Comparison of ENCODE assay signal across 18 cellular contexts in genomic region chr5:173568128-173568527, GRCh38. TPM values are rescaled to one million over a fixed set of nuclear protein-coding genes. Genes with fewer than 3 reads are reported as not detected.
A peak's percentile ranks its signal among the peaks of the same experiment; 100 is the strongest.
DNase-seq lines count a peak whose midpoint lies in the region; ATAC-seq, FAIRE-seq and TF ChIP-seq lines count a peak whose summit lies in the region.
"Had no signal": no experiment of that assay in that cellular context is flagged by ENCODE, and none has a peak within 500 bp of the region (broad histone marks: within the 10 kb centered on the region; RNA-seq: fewer than 3 reads in every experiment).

No MANE protein-coding gene starts in this region.

- no peak overlapping the region for H3K4me3 ChIP-seq in HepG2 (replicated peaks in 1 of 3; ENCODE audit: insufficient read depth in 1 of 3, low read depth in 2 of 3, low read length in 3 of 3)
- no peak overlapping the region for H3K4me3 ChIP-seq in right lobe of liver
- H3K4me3 ChIP-seq in epithelial cell of esophagus (ENCODE audit: low read length) = no peak overlapping the region
- H3K4me3 ChIP-seq in OCI-LY7 (ENCODE audit: low read depth, low read length, poor library complexity, severe bottlenecking) = no peak overlapping the region
- H3K4me3 ChIP-seq: GM23248, HAP-1 had no signal

- peaks cover 55% of the 10 kb centered on the region for H3K27me3 Mint-ChIP-seq in stimulated activated memory B cell treated with anti-CD40 and anti-IgM and Interleukin-4, amounts not matched to agents 10 μg/mL and 1 μg/mL and 100 μg/mL, for 72 hours

- H2AFZ ChIP-seq in HepG2 (ENCODE audit: low read length) = no peak overlapping the region
- no peak overlapping the region for H2AFZ ChIP-seq in OCI-LY7 (ENCODE audit: low read length)
- H2AFZ ChIP-seq: GM23248 had no signal

- no peak for TF ChIP-seq POLR2A in HepG2 (IDR thresholded peaks at IDR 0.05; ENCODE audit: insufficient read depth in 1 of 2, low read depth in 2 of 2, low read length in 2 of 2)
- no peak for TF ChIP-seq POLR2A in right lobe of liver (IDR thresholded peaks at IDR 0.05)

- in situ Hi-C loops in HepG2 (cut with HindIII; ENCODE audit: extremely low pct_ligation_motif_present, low pct_unique_long_range_greater_than_20kb) = loop anchor here (25.0 kb wide), 1 partner anchor 581 kb away; the partner anchor contains the start of gene ATP6V0E1

- DNase-seq in HepG2 (ENCODE audit: low spot score) (no peak), right lobe of liver (no peak), epithelial cell of esophagus (ENCODE audit: low read depth) (peak; percentile 42), OCI-LY7 (ENCODE audit: low spot score) (no peak), amygdala (lab: John Stamatoyannopoulos, UW) (no peak)
- DNase-seq: 8988T; ACHN; BE2C; Caco-2; CD4-positive, alpha-beta T cell had no signal

- no peak overlapping the region for H3K27ac ChIP-seq in HepG2 (ENCODE audit: extremely low read length, insufficient read depth, low read length)
- H3K27ac ChIP-seq in right lobe of liver = no peak overlapping the region
- H3K27ac ChIP-seq in VCaP = peak overlapping the region; percentile 90
- no peak overlapping the region for H3K27ac ChIP-seq in OCI-LY7 (ENCODE audit: low read depth, low read length, poor library complexity, severe bottlenecking)
- H3K27ac ChIP-seq: GM23248 had no signal

- no peak overlapping the region for H3K9ac ChIP-seq in HepG2 (ENCODE audit: insufficient read depth, low read depth, low read length)
- H3K9ac ChIP-seq: GM23248 had no signal

- H3K36me3 Mint-ChIP-seq in stimulated activated memory B cell treated with anti-CD40 and anti-IgM and Interleukin-4, amounts not matched to agents 10 μg/mL and 1 μg/mL and 100 μg/mL, for 72 hours = no peaks in the 10 kb centered on the region

- H3K4me2 ChIP-seq in HepG2 (ENCODE audit: low read depth, low read length) (no peak overlapping the region), OCI-LY7 (ENCODE audit: low read length) (no peak overlapping the region)

- no peak for TF ChIP-seq CTCF in HepG2 (CRISPR knock-in tag; IDR thresholded peaks at IDR 0.05)
- TF ChIP-seq CTCF in right lobe of liver (IDR thresholded peaks at IDR 0.05) = no peak
- no peak for TF ChIP-seq CTCF in VCaP (conservative IDR thresholded peaks at IDR 0.05)
- TF ChIP-seq CTCF in epithelial cell of esophagus (IDR thresholded peaks at IDR 0.05; ENCODE audit: insufficient read depth, low read depth, low read length, missing control alignments) = no peak
- no peak for TF ChIP-seq CTCF in OCI-LY7 (conservative IDR thresholded peaks at IDR 0.05; ENCODE audit: low read length)

- no peak for TF ChIP-seq RAD21 in HepG2 (CRISPR knock-in tag; IDR thresholded peaks at IDR 0.05)

- intact Hi-C loops in HepG2 (cut with micrococcal nuclease; ENCODE audit: unreplicated experiment) = no loop called here
- intact Hi-C loops in right lobe of liver (cut with DNase I) = no loop called here
- intact Hi-C loops in OCI-LY7 (cut with micrococcal nuclease; ENCODE audit: unreplicated experiment) = no loop called here

- TF ChIP-seq EP300 in HepG2 (IDR thresholded peaks at IDR 0.05; ENCODE audit: low read depth in 2 of 2, low read length in 2 of 2) (no peak), HepG2 (CRISPR knock-in tag; IDR thresholded peaks at IDR 0.05; ENCODE audit: borderline replicate concordance) (no peak)

- H3K27me3 ChIP-seq in HepG2 (ENCODE audit: control insufficient read depth in 1 of 2, insufficient read depth in 2 of 2, low read length in 2 of 2) = peaks cover 0 to 24% of the 10 kb centered on the region in 2 experiments; a peak in 2 of 5 replicates
- no peaks in the 10 kb centered on the region for H3K27me3 ChIP-seq in right lobe of liver

- no peaks in the 10 kb centered on the region for H3K9me2 ChIP-seq in OCI-LY7 (ENCODE audit: insufficient read depth, low read length)

- ATAC-seq in HepG2 (no peak), right lobe of liver (no peak)
- ATAC-seq in stimulated activated memory B cell treated with anti-CD40 and anti-IgM and Interleukin-4, amounts not matched to agents 10 μg/mL and 1 μg/mL and 100 μg/mL, for 72 hours = no peak

- H3K4me1 ChIP-seq in HepG2 (ENCODE audit: insufficient read depth, low read length) = no peaks in the 10 kb centered on the region
- H3K4me1 ChIP-seq in right lobe of liver = no peaks in the 10 kb centered on the region
- H3K4me1 ChIP-seq in OCI-LY7 (ENCODE audit: insufficient read depth, low read length, poor library complexity, severe bottlenecking) = no peaks in the 10 kb centered on the region
- H3K4me1 ChIP-seq: BE2C, HAP-1 had no signal

- WGBS in HepG2 (ENCODE audit: low lambda C conversion rate) = 32% methylated on average over 1 of the region's 1 CpG
- WGBS in right lobe of liver (ENCODE audit: insufficient coverage, low coverage, low lambda C conversion rate, missing lambda C conversion rate) = 89% methylated on average over 1 of the region's 1 CpG

- no peak for FAIRE-seq in HepG2 (lab: Jason Lieb, UNC)
- FAIRE-seq: D721Med, G401.6, GM12892, GM18507 had no signal

- H3K36me3 ChIP-seq in HepG2 (replicated peaks in 1 of 2; ENCODE audit: control insufficient read depth in 1 of 2, insufficient read depth in 2 of 2, low read length in 2 of 2) = no peaks in the 10 kb centered on the region
- H3K36me3 ChIP-seq in right lobe of liver = no peaks in the 10 kb centered on the region
- H3K36me3 ChIP-seq in OCI-LY7 (ENCODE audit: insufficient read depth, low read length) = no peaks in the 10 kb centered on the region
- H3K36me3 ChIP-seq: BE2C, HAP-1 had no signal

- no peak overlapping the region for H3K27ac Mint-ChIP-seq in stimulated activated memory B cell treated with anti-CD40 and anti-IgM and Interleukin-4, amounts not matched to agents 10 μg/mL and 1 μg/mL and 100 μg/mL, for 72 hours
- H3K27ac Mint-ChIP-seq: CD4-positive, alpha-beta T cell had no signal

- H3K79me2 ChIP-seq in HepG2 (ENCODE audit: insufficient read depth, low read length) (no peaks in the 10 kb centered on the region), OCI-LY7 (ENCODE audit: insufficient read depth, low read depth, low read length) (no peaks in the 10 kb centered on the region)

- POLR2A ChIA-PET in HepG2 (lab: Yijun Ruan, JAX) = no interaction called here
- POLR2A ChIA-PET in OCI-LY7 (lab: Charles Lee) = interaction anchor here (0.6 to 0.7 kb wide), 2 partner anchors 54 to 91 kb away, joined by 3 to 5 read pairs; no protein-coding TSS in a partner anchor

- H4K20me1 ChIP-seq in HepG2 (ENCODE audit: insufficient read depth, low read length) (no peaks in the 10 kb centered on the region), OCI-LY7 (ENCODE audit: insufficient read depth, low read length) (no peaks in the 10 kb centered on the region)

- CTCF ChIA-PET in HepG2 (lab: Yijun Ruan, JAX; ENCODE audit: low intra/inter-chr PET ratio, low total read pairs) (no interaction called here), OCI-LY7 (lab: Charles Lee; ENCODE audit: unreplicated experiment) (no interaction called here)

- BruUV-seq in HepG2 (replicated peaks; lab: Mats Ljungman, UMichigan) (no TSS peak), OCI-LY7 (replicated peaks; lab: Mats Ljungman, UMichigan) (no TSS peak)

- peaks cover 9% of the 10 kb centered on the region for H3K4me1 Mint-ChIP-seq in stimulated activated memory B cell treated with anti-CD40 and anti-IgM and Interleukin-4, amounts not matched to agents 10 μg/mL and 1 μg/mL and 100 μg/mL, for 72 hours

- H3K9me3 Mint-ChIP-seq in stimulated activated memory B cell treated with anti-CD40 and anti-IgM and Interleukin-4, amounts not matched to agents 10 μg/mL and 1 μg/mL and 100 μg/mL, for 72 hours = peaks cover 9% of the 10 kb centered on the region
- H3K9me3 Mint-ChIP-seq: CD4-positive, alpha-beta T cell had no signal

- no peak overlapping the region for H3K4me3 Mint-ChIP-seq in stimulated activated memory B cell treated with anti-CD40 and anti-IgM and Interleukin-4, amounts not matched to agents 10 μg/mL and 1 μg/mL and 100 μg/mL, for 72 hours
- H3K4me3 Mint-ChIP-seq: CD4-positive, alpha-beta T cell had no signal

- no peaks in the 10 kb centered on the region for H3K9me3 ChIP-seq in HepG2 (ENCODE audit: low read length)
- H3K9me3 ChIP-seq in right lobe of liver = no peaks in the 10 kb centered on the region
- no peaks in the 10 kb centered on the region for H3K9me3 ChIP-seq in OCI-LY7 (ENCODE audit: low read length)
- H3K9me3 ChIP-seq: BE2C, HAP-1 had no signal

TF ChIP-seq in HepG2, 621 proteins besides CTCF, POLR2A, EP300 and RAD21:
- TF ChIP-seq ZNF556 (CRISPR knock-in tag; IDR thresholded peaks at IDR 0.05; ENCODE audit: borderline replicate concordance) (no peak), ZNF772 (CRISPR knock-in tag; IDR thresholded peaks at IDR 0.05) (no peak), ZNF7 (CRISPR knock-in tag; IDR thresholded peaks at IDR 0.05) (peak; percentile 86)

RNA-seq across cellular contexts. Expression of gene BOD1, which starts 48.3 kb away (rescaled TPM):
- total RNA-seq in HepG2 (2016; rRNA removed; fragmentation: Illumina TruSeq; extraction: Trizol) (103 and 107 TPM in 2 replicates), right lobe of liver (10 to 100 TPM; 15.3 to 24.3 (median 19.2) TPM), OCI-LY7 (2022) (38.8 and 44.9 TPM in 2 replicates)
- 294 and 338 TPM in 2 replicates for total RNA-seq in HepG2 (2016; cell fraction: cytosol; rRNA removed; fragmentation: Illumina TruSeq; extraction: Trizol; ENCODE audit: low read depth)
- total RNA-seq in HepG2 (2016; cell fraction: insoluble cytoplasmic fraction; rRNA removed; fragmentation: Illumina TruSeq; extraction: Trizol) = 97.4 and 104 TPM in 2 replicates
- 322 and 357 TPM in 2 replicates for total RNA-seq in HepG2 (2016; cell fraction: membrane; rRNA removed; fragmentation: Illumina TruSeq; extraction: Trizol)
- total RNA-seq in HepG2 (2016; cell fraction: nucleus; rRNA removed; fragmentation: Illumina TruSeq; extraction: Trizol) = 52.9 and 56.3 TPM in 2 replicates
- 68.6 and 81.5 TPM in 2 replicates for polyA plus RNA-seq in HepG2 (2011; rRNA removed)
- polyA plus RNA-seq in HepG2 (2011; cell fraction: cytosol; rRNA removed) = 64.4 and 81.3 TPM in 2 replicates
- 46.1 and 59.4 TPM in 2 replicates for polyA plus RNA-seq in HepG2 (2011; cell fraction: nucleus; rRNA removed)
- polyA plus RNA-seq in HepG2 (2012) = 97.1 and 100 TPM in 2 replicates
- polyA plus RNA-seq in HepG2 (2016; cell fraction: cytosol; fragmentation: Illumina TruSeq; extraction: Trizol; ENCODE audit: low read depth) = 345 and 348 TPM in 2 replicates
- polyA plus RNA-seq in HepG2 (2016; cell fraction: insoluble cytoplasmic fraction; fragmentation: Illumina TruSeq; extraction: Trizol; ENCODE audit: low read depth) = 95.3 and 104 TPM in 2 replicates
- polyA plus RNA-seq in HepG2 (2016; cell fraction: membrane; fragmentation: Illumina TruSeq; extraction: Trizol; ENCODE audit: low read depth) = 290 and 313 TPM in 2 replicates
- 82.4 and 85.5 TPM in 2 replicates for polyA plus RNA-seq in HepG2 (2016; cell fraction: nucleus; fragmentation: Illumina TruSeq; extraction: Trizol; ENCODE audit: insufficient read depth, low read depth)
- 36.5 and 45.8 TPM in 2 replicates for polyA minus RNA-seq in HepG2 (2011; rRNA and poly(A)+ RNA removed; ENCODE audit: low replicate concordance)
- polyA minus RNA-seq in HepG2 (2011; cell fraction: cytosol; rRNA and poly(A)+ RNA removed) = 34.5 and 35.2 TPM in 2 replicates
- 47.1 and 52.1 TPM in 2 replicates for polyA minus RNA-seq in HepG2 (2011; cell fraction: nucleus; rRNA and poly(A)+ RNA removed)
- 53.1 and 54.3 TPM in 2 replicates for total RNA-seq in OCI-LY7 (2014; rRNA removed; shearing (Covaris generic))
